Comparison of ENCODE assay signal across 20 cellular contexts in genomic region chr2:61465045-61465444, GRCh38. TPM values are rescaled to one million over a fixed set of nuclear protein-coding genes. Genes with fewer than 3 reads are reported as not detected.
DNase-seq lines count a peak whose midpoint lies in the region; ATAC-seq and TF ChIP-seq lines count a peak whose summit lies in the region.
"Had no signal": no experiment of that assay in that cellular context is flagged by ENCODE, and none has a peak within 500 bp of the region (broad histone marks: within the 10 kb centered on the region; RNA-seq: fewer than 3 reads in every experiment).

No MANE protein-coding gene starts in this region.

- no peak for ATAC-seq in activated B cell treated with CpG ODN at 0.5 μM for 24 hours (ENCODE audit: low read depth)
- ATAC-seq in mucosa of descending colon: peak; percentile 59
- no peak for ATAC-seq in GM18861 (IDR thresholded peaks at IDR 0.05; ENCODE audit: unreplicated experiment)
- ATAC-seq: heart right ventricle had no signal

- peaks cover 64% of the 10 kb centered on the region for H3K4me1 Mint-ChIP-seq in activated B cell treated with CpG ODN at 0.5 μM for 24 hours

- H3K4me3 Mint-ChIP-seq in activated B cell treated with CpG ODN at 0.5 μM for 24 hours: peak overlapping the region; percentile 66
- H3K4me3 Mint-ChIP-seq: activated CD4-positive, alpha-beta T cell treated with anti-CD3 and anti-CD28 coated beads, Interleukin-2, amount 10 ng/mL, durations not matched to agents 7 days and 5 days; CD14-positive monocyte; HFFc6 had no signal

- H3K27ac ChIP-seq in BLaER1: peak overlapping the region; percentile 35; the same call in 1 of the 2 replicates
- H3K27ac ChIP-seq: GM23248, heart right ventricle, tibial artery had no signal

- DNase-seq in GM12865 (ENCODE audit: low read depth) (no peak), activated B cell treated with CpG ODN at 0.5 μM for 24 hours (no peak), mucosa of descending colon (no peak), NCI-H526 (lab: John Stamatoyannopoulos, UW) (no peak), Kasumi-1 (lab: John Stamatoyannopoulos, UW) (no peak), GM19238 (ENCODE audit: insufficient read length, low spot score) (no peak)
- DNase-seq: activated CD4-positive, alpha-beta T cell treated with anti-CD3 and anti-CD28 coated beads, Interleukin-2, amount 10 ng/mL, durations not matched to agents 7 days and 5 days; cerebellar nuclear complex; GM23248; heart right ventricle; HFFc6; NCI-H146; NCI-H524; SK-N-SH; stomach; tibial artery had no signal

- peak overlapping the region; percentile 64 for H3K9ac ChIP-seq in BLaER1
- H3K9ac ChIP-seq: GM23248, SK-N-SH had no signal

- CTCF ChIA-PET in activated B cell treated with CpG ODN at 0.5 μM for 24 hours (lab: Charles Lee): interaction anchor here (0.9 kb wide), 1 partner anchor 39 kb away, joined by 5 read pairs; no protein-coding TSS in a partner anchor

- peaks cover 53% of the 10 kb centered on the region for H3K36me3 ChIP-seq in BLaER1
- H3K36me3 ChIP-seq in mucosa of descending colon (ENCODE audit: low read depth): no peaks in the 10 kb centered on the region
- H3K36me3 ChIP-seq: tibial artery had no signal

- intact Hi-C loops in activated B cell treated with CpG ODN at 0.5 μM for 24 hours (cut with micrococcal nuclease): no loop called here
- intact Hi-C loops in mucosa of descending colon (cut with DNase I, micrococcal nuclease): no loop called here

- H3K27ac Mint-ChIP-seq in activated B cell treated with CpG ODN at 0.5 μM for 24 hours: peak overlapping the region; percentile 81
- H3K27ac Mint-ChIP-seq: activated CD4-positive, alpha-beta T cell treated with anti-CD3 and anti-CD28 coated beads, Interleukin-2, amount 10 ng/mL, durations not matched to agents 7 days and 5 days; activated T-helper 2 cell treated with anti-CD3 and anti-CD28 coated beads, Interferon-gamma antibody, Interleukin-2, Interleukin-4, amounts not matched to agents 10 μg/mL and 5 μg/mL and 100 μg/mL, durations not matched to agents 14 hours and 24 hours and 36 hours; HFFc6 had no signal

- H3K4me3 ChIP-seq in BLaER1 (no peak overlapping the region), GM12865 (ENCODE audit: low read depth, low read length) (peak overlapping the region; percentile 29; the same call in 1 of the 2 replicates), mucosa of descending colon (no peak overlapping the region)
- H3K4me3 ChIP-seq: GM23248, heart right ventricle, stomach, tibial artery had no signal

- no peaks in the 10 kb centered on the region for H3K27me3 ChIP-seq in BLaER1
- H3K27me3 ChIP-seq: heart right ventricle, stomach, tibial artery had no signal

- H4K20me1 ChIP-seq in BLaER1: peaks cover 100% of the 10 kb centered on the region

- peaks cover 79% of the 10 kb centered on the region for H3K4me1 ChIP-seq in BLaER1
- H3K4me1 ChIP-seq in mucosa of descending colon (ENCODE audit: low read depth): peaks cover 24% of the 10 kb centered on the region

- POLR2A ChIA-PET in activated B cell treated with CpG ODN at 0.5 μM for 24 hours (lab: Charles Lee): interaction anchor here (1.0 kb wide), 2 partner anchors 11 to 74 kb away, joined by 3 read pairs; partner anchors contain the start of gene XPO1

- no peaks in the 10 kb centered on the region for H3K9me3 ChIP-seq in BLaER1
- H3K9me3 ChIP-seq in mucosa of descending colon: no peaks in the 10 kb centered on the region
- H3K9me3 ChIP-seq: heart right ventricle, SK-N-SH, stomach, tibial artery had no signal

- no peak for TF ChIP-seq CTCF in GM12865 (IDR thresholded peaks at IDR 0.05; ENCODE audit: insufficient read depth, low read depth, low read length, missing control alignments)
- no peak for TF ChIP-seq CTCF in activated B cell treated with CpG ODN at 0.5 μM for 24 hours (IDR thresholded peaks at IDR 0.05)
- no peak for TF ChIP-seq CTCF in mucosa of descending colon (IDR thresholded peaks at IDR 0.05)

- H3K4me2 ChIP-seq in BLaER1: peak overlapping the region; percentile 94
- H3K4me2 ChIP-seq: SK-N-SH had no signal

- H3K36me3 Mint-ChIP-seq in activated B cell treated with CpG ODN at 0.5 μM for 24 hours (ENCODE audit: low read depth): peaks cover 29% of the 10 kb centered on the region

- no peaks in the 10 kb centered on the region for H3K9me3 Mint-ChIP-seq in activated B cell treated with CpG ODN at 0.5 μM for 24 hours
- H3K9me3 Mint-ChIP-seq: activated CD4-positive, alpha-beta T cell treated with anti-CD3 and anti-CD28 coated beads, Interleukin-2, amount 10 ng/mL, durations not matched to agents 7 days and 5 days; activated T-helper 2 cell treated with anti-CD3 and anti-CD28 coated beads, Interferon-gamma antibody, Interleukin-2, Interleukin-4, amounts not matched to agents 10 μg/mL and 5 μg/mL and 100 μg/mL, durations not matched to agents 14 hours and 24 hours and 36 hours; HFFc6 had no signal

- no peaks in the 10 kb centered on the region for H3K27me3 Mint-ChIP-seq in activated B cell treated with CpG ODN at 0.5 μM for 24 hours
- H3K27me3 Mint-ChIP-seq: activated CD4-positive, alpha-beta T cell treated with anti-CD3 and anti-CD28 coated beads, Interleukin-2, amount 10 ng/mL, durations not matched to agents 7 days and 5 days had no signal

RNA-seq across cellular contexts. Expression of gene USP34, which starts 5.8 kb away (rescaled TPM):
- total RNA-seq in activated B cell treated with CpG ODN at 0.5 μM for 24 hours (142 and 176 TPM in 2 replicates), mucosa of descending colon (100 to 1,000 TPM in 1 of 3 donors, 10 to 100 TPM in 2; 67.9 to 132 (median 88.4) TPM)
